ENCODE assay signal across 8 cellular contexts in genomic region chr17:57086069-57086930, GRCh38. TPM values are rescaled to one million over a fixed set of nuclear protein-coding genes. Genes with fewer than 3 reads are reported as not detected.
DNase-seq lines count a peak whose midpoint lies in the region; ATAC-seq, FAIRE-seq and TF ChIP-seq lines count a peak whose summit lies in the region.

No MANE protein-coding gene starts in this region.

- H3K4me3 ChIP-seq in A549: peak overlapping the region; percentile 72
- peak overlapping the region; percentile 86 for H3K4me3 ChIP-seq in GM12865 (ENCODE audit: low read depth, low read length)
- peak overlapping the region; percentile 76 to 84 for H3K4me3 ChIP-seq in esophagus (ENCODE audit: low read depth in 1 of 2, low read length in 2 of 2)

- H3K36me3 ChIP-seq in esophagus (ENCODE audit: control insufficient read depth in 2 of 2, insufficient read depth in 2 of 2, low read length in 1 of 2): no peaks in the 10 kb centered on the region

- H3K9me3 Mint-ChIP-seq in activated CD8-positive, alpha-beta T cell treated with anti-CD3 and anti-CD28 coated beads, Interleukin-2, amount 10 ng/mL, durations not matched to agents 7 days and 5 days (ENCODE audit: insufficient read depth): no peaks in the 10 kb centered on the region
- no peaks in the 10 kb centered on the region for H3K9me3 Mint-ChIP-seq in nephron

- TF ChIP-seq EP300 in A549 (IDR thresholded peaks at IDR 0.05): no peak

- no peaks in the 10 kb centered on the region for H3K9me3 ChIP-seq in A549
- no peaks in the 10 kb centered on the region for H3K9me3 ChIP-seq in esophagus (ENCODE audit: control insufficient read depth in 2 of 2, insufficient read depth in 1 of 2, low read depth in 1 of 2, low read length in 1 of 2)

- H3K27me3 ChIP-seq in esophagus (ENCODE audit: control insufficient read depth in 1 of 2, insufficient read depth in 2 of 2, low read length in 2 of 2): no peaks in the 10 kb centered on the region

- TF ChIP-seq POLR2A in A549 (IDR thresholded peaks at IDR 0.05; ENCODE audit: low read length): no peak

- H3K4me3 Mint-ChIP-seq in activated CD8-positive, alpha-beta T cell treated with anti-CD3 and anti-CD28 coated beads, Interleukin-2, amount 10 ng/mL, durations not matched to agents 7 days and 5 days: peak overlapping the region; percentile 82
- H3K4me3 Mint-ChIP-seq in nephron: peak overlapping the region; percentile 84 to 92 (median 88)

- no peak for TF ChIP-seq CTCF in A549 (IDR thresholded peaks at IDR 0.05)
- TF ChIP-seq CTCF in GM12865 (IDR thresholded peaks at IDR 0.05; ENCODE audit: insufficient read depth, low read depth, low read length, missing control alignments): no peak
- TF ChIP-seq CTCF in nephron (IDR thresholded peaks at IDR 0.05; ENCODE audit: unreplicated experiment in 3 of 3): no peak

- H3K4me1 Mint-ChIP-seq in activated CD8-positive, alpha-beta T cell treated with anti-CD3 and anti-CD28 coated beads, Interleukin-2, amount 10 ng/mL, durations not matched to agents 7 days and 5 days (ENCODE audit: low read depth): peaks cover 43% of the 10 kb centered on the region
- peaks cover 16% of the 10 kb centered on the region for H3K4me1 Mint-ChIP-seq in nephron

- under 1% methylated on average over 23 of the region's 45 CpGs for WGBS in A549 (ENCODE audit: missing lambda C conversion rate)
- 0 to 1% methylated on average over 45 of the region's 45 CpGs for WGBS in esophagus, 2 donors

- H3K4me1 ChIP-seq in A549 (peaks cover 23% of the 10 kb centered on the region), esophagus (ENCODE audit: control insufficient read depth in 2 of 2, insufficient read depth in 2 of 2, low read length in 1 of 2) (peaks cover 0 to 4% of the 10 kb centered on the region in 2 donors)

- peaks cover 3% of the 10 kb centered on the region for H3K27me3 Mint-ChIP-seq in activated CD8-positive, alpha-beta T cell treated with anti-CD3 and anti-CD28 coated beads, Interleukin-2, amount 10 ng/mL, durations not matched to agents 7 days and 5 days (ENCODE audit: low read depth)
- H3K27me3 Mint-ChIP-seq in nephron (ENCODE audit: low read depth): peaks cover 4% of the 10 kb centered on the region

- H3K27ac Mint-ChIP-seq in activated CD8-positive, alpha-beta T cell treated with anti-CD3 and anti-CD28 coated beads, Interleukin-2, amount 10 ng/mL, durations not matched to agents 7 days and 5 days: peak overlapping the region; percentile 72
- peak overlapping the region; percentile 49 to 81 (median 79) for H3K27ac Mint-ChIP-seq in nephron

- ATAC-seq in A549 (peak; percentile 52 to 79), GM19351 (IDR thresholded peaks at IDR 0.05; ENCODE audit: unreplicated experiment) (no peak)
- no peak for ATAC-seq in activated CD8-positive, alpha-beta T cell treated with anti-CD3 and anti-CD28 coated beads, Interleukin-2, amount 10 ng/mL, durations not matched to agents 7 days and 5 days

- CTCF ChIA-PET in A549 (lab: Yijun Ruan, JAX): interaction anchor here (1.1 to 2.0 kb wide), 7 partner anchors 10 to 157 kb away, joined by 3 to 8 read pairs (median 5); no protein-coding TSS in a partner anchor
- CTCF ChIA-PET in activated CD8-positive, alpha-beta T cell treated with anti-CD3 and anti-CD28 coated beads, Interleukin-2, amount 10 ng/mL, durations not matched to agents 7 days and 5 days (lab: Charles Lee): interaction anchor here (0.7 to 1.4 kb wide), 2 partner anchors 12 to 28 kb away, joined by 3 read pairs; no protein-coding TSS in a partner anchor

- no peaks in the 10 kb centered on the region for H3K36me3 Mint-ChIP-seq in activated CD8-positive, alpha-beta T cell treated with anti-CD3 and anti-CD28 coated beads, Interleukin-2, amount 10 ng/mL, durations not matched to agents 7 days and 5 days (ENCODE audit: low read depth)
- H3K36me3 Mint-ChIP-seq in nephron (ENCODE audit: low read depth): no peaks in the 10 kb centered on the region

- no peak for TF ChIP-seq RAD21 in A549 (conservative IDR thresholded peaks at IDR 0.05 in 1 of 2, IDR thresholded peaks at IDR 0.05 in 1 of 2)

- H3K27ac ChIP-seq in A549 (peak overlapping the region; percentile 85 to 92), esophagus (ENCODE audit: low read depth in 2 of 2, low read length in 1 of 2) (peak overlapping the region; percentile 99 to 100)

- peak overlapping the region; percentile 92 for H3K4me2 ChIP-seq in A549

- peak; percentile 52 to 79 for DNase-seq in A549 (ENCODE audit: low read depth in 1 of 2, low spot score in 1 of 2)
- peak; percentile 28 for DNase-seq in GM12865 (ENCODE audit: low read depth)
- DNase-seq in NCI-H146 (lab: John Stamatoyannopoulos, UW): peak; percentile 72
- peak; percentile 34 for DNase-seq in activated CD8-positive, alpha-beta T cell treated with anti-CD3 and anti-CD28 coated beads, Interleukin-2, amount 10 ng/mL, durations not matched to agents 7 days and 5 days
- no peak for DNase-seq in NCI-H774 (lab: John Stamatoyannopoulos, UW)

- FAIRE-seq in A549 (lab: Jason Lieb, UNC): no peak

- POLR2A ChIA-PET in A549 (lab: Yijun Ruan, JAX): interaction anchor here (0.7 to 0.8 kb wide), 2 partner anchors 921 to 1266 kb away, joined by 3 read pairs; partner anchors contain the start of genes SRSF1 and SUPT4H1
- POLR2A ChIA-PET in activated CD8-positive, alpha-beta T cell treated with anti-CD3 and anti-CD28 coated beads, Interleukin-2, amount 10 ng/mL, durations not matched to agents 7 days and 5 days (lab: Charles Lee): interaction anchor here (1.4 to 2.1 kb wide), 2 partner anchors 171 to 173 kb away, joined by 3 to 7 read pairs; partner anchors contain the start of gene TRIM25

TF ChIP-seq in A549, 52 proteins besides CTCF, POLR2A, EP300 and RAD21:
- TF ChIP-seq MAX (IDR thresholded peaks at IDR 0.05) (peak; percentile 21; the same call in 1 of the 2 replicates), USF2 (IDR thresholded peaks at IDR 0.05) (peak; percentile 84), NPAS2 (CRISPR knock-in tag; IDR thresholded peaks at IDR 0.05; ENCODE audit: borderline replicate concordance) (no peak)

RNA-seq across cellular contexts. Expression of gene AKAP1, which starts 1.3 kb away (rescaled TPM):
- polyA plus RNA-seq in A549 (2011; rRNA removed): 45.8 and 91.1 TPM in 2 replicates
- 103 and 110 TPM in 2 replicates for polyA plus RNA-seq in A549 (2012; cell fraction: cytosol; rRNA removed)
- polyA plus RNA-seq in A549 (2012; cell fraction: nucleus; rRNA removed): 243 and 294 TPM in 2 replicates
- 45.4 to 49.4 TPM (median 48.0 TPM) in 3 replicates for polyA plus RNA-seq in A549 (2017; fragmentation: RNase III; extraction: RNeasy Plus Mini Kit Qiagen cat#74134 plus additional on column Dnase treatment)
- 121 and 143 TPM in 2 replicates for polyA minus RNA-seq in A549 (2011; rRNA and poly(A)+ RNA removed)
- 10 to 100 TPM; 30.0 to 33.6 TPM for total RNA-seq in activated CD8-positive, alpha-beta T cell treated with anti-CD3 and anti-CD28 coated beads, Interleukin-2, amount 10 ng/mL, durations not matched to agents 7 days and 5 days
- 10 to 100 TPM; 15.1 to 27.8 TPM for polyA plus RNA-seq in esophagus

Comparison
In these comparisons a context has a peak if more than half of its experiments do, and no peak if none do; other contexts are left out.
1. ATAC-seq: peak in A549 (2 of 2); none in activated CD8-positive, alpha-beta T cell treated with anti-CD3 and anti-CD28 coated beads, Interleukin-2, amount 10 ng/mL, durations not matched to agents 7 days and 5 days (single experiment) and GM19351 (single experiment).
2. Peak in every context shown above with its lines, with median percentiles within 50 percentile points of each other: H3K4me3 ChIP-seq.